Comparison of ENCODE assay signal across 1 cellular context in genomic region chr13:51666316-51666715, GRCh38.
TF ChIP-seq lines count a peak whose summit lies in the region.

No MANE protein-coding gene starts in this region.

TF ChIP-seq in HepG2, 621 proteins besides CTCF, POLR2A, EP300 and RAD21 (continued from another document):
- TF ChIP-seq NFAT5 (CRISPR knock-in tag; IDR thresholded peaks at IDR 0.05) = no peak
- no peak for TF ChIP-seq ZFP91 (CRISPR knock-in tag; IDR thresholded peaks at IDR 0.05; ENCODE audit: borderline replicate concordance)
- no peak for TF ChIP-seq ATF3 (CRISPR knock-in tag; IDR thresholded peaks at IDR 0.05)
- TF ChIP-seq HNF1B (CRISPR knock-in tag; IDR thresholded peaks at IDR 0.05) = no peak
- TF ChIP-seq HNF1A (IDR thresholded peaks at IDR 0.05; ENCODE audit: low read depth) = no peak
- TF ChIP-seq HNF1A (CRISPR knock-in tag; IDR thresholded peaks at IDR 0.05; ENCODE audit: borderline replicate concordance) = no peak
- no peak for TF ChIP-seq MAFG (CRISPR knock-in tag; IDR thresholded peaks at IDR 0.05)
- no peak for TF ChIP-seq MLX (CRISPR knock-in tag; IDR thresholded peaks at IDR 0.05)
- TF ChIP-seq ZNF24 (IDR thresholded peaks at IDR 0.05) = no peak
- no peak for TF ChIP-seq NFKBIZ (CRISPR knock-in tag; IDR thresholded peaks at IDR 0.05)
